In genomic region chr6:71181565-71181964, GRCh38 we compare ENCODE assay signal across 12 cellular contexts.
A peak's percentile ranks its signal among the peaks of the same experiment; 100 is the strongest.
DNase-seq lines count a peak whose midpoint lies in the region; FAIRE-seq and TF ChIP-seq lines count a peak whose summit lies in the region.
"Had no signal": no experiment of that assay in that cellular context is flagged by ENCODE, and none has a peak within 500 bp of the region (broad histone marks: within the 10 kb centered on the region; RNA-seq: fewer than 3 reads in every experiment).

No MANE protein-coding gene starts in this region.

- 7% methylated on average over 1 of the region's 1 CpG for WGBS in mammary epithelial cell (ENCODE audit: low coverage, missing lambda C conversion rate)

- no peak overlapping the region for H3K4me3 ChIP-seq in mammary epithelial cell (replicated peaks in 1 of 3; ENCODE audit: insufficient read depth in 1 of 3, low read depth in 2 of 3, low read length in 3 of 3)
- H3K4me3 ChIP-seq: ascending aorta, SK-N-MC, tibial artery had no signal

- H3K36me3 ChIP-seq in mammary epithelial cell (ENCODE audit: insufficient read depth, low read length): no peaks in the 10 kb centered on the region
- H3K36me3 ChIP-seq: ascending aorta, tibial artery had no signal

- in situ Hi-C loops in mammary epithelial cell (cut with MboI; ENCODE audit: low sequenced_read_pairs in 2 of 2): loop anchor here (10.0 to 25.0 kb wide), 2 partner anchors 163 to 331 kb away; no protein-coding TSS in a partner anchor

- CTCF ChIA-PET in mammary epithelial cell (lab: Charles Lee; ENCODE audit: low non-redundant PET): no interaction called here

- peak; percentile 90 for DNase-seq in AG20443 (ENCODE audit: low spot score)
- peak; percentile 59 for DNase-seq in HTR-8/SVneo (ENCODE audit: insufficient read length, low spot score)
- DNase-seq in mammary epithelial cell: peak; percentile 81
- DNase-seq in kidney glomerular epithelial cell (lab: John Stamatoyannopoulos, UW): peak; percentile 92
- no peak for DNase-seq in NCI-H524 (lab: John Stamatoyannopoulos, UW)
- no peak for DNase-seq in T-helper 9 cell
- DNase-seq in SIG-M5 (lab: John Stamatoyannopoulos, UW): no peak
- DNase-seq in head of caudate nucleus: no peak
- DNase-seq: NCI-H2029, tibial artery had no signal

- H2AFZ ChIP-seq in mammary epithelial cell (ENCODE audit: low read depth, low read length): peak overlapping the region; percentile 55

- H3K27me3 ChIP-seq in mammary epithelial cell (ENCODE audit: insufficient read depth, low read length): no peaks in the 10 kb centered on the region
- H3K27me3 ChIP-seq: ascending aorta, tibial artery had no signal

- peaks cover 15% of the 10 kb centered on the region for H3K4me1 ChIP-seq in mammary epithelial cell (ENCODE audit: insufficient read depth, low read length)
- H3K4me1 ChIP-seq: ascending aorta, tibial artery had no signal

- dilution Hi-C loops in mammary epithelial cell (cut with HindIII; ENCODE audit: low sequenced_read_pairs): no loop called here

- H3K9ac ChIP-seq in mammary epithelial cell (ENCODE audit: insufficient read depth, low read length): no peak overlapping the region

- BruUV-seq in mammary epithelial cell (replicated peaks; lab: Mats Ljungman, UMichigan): no TSS peak

- no peaks in the 10 kb centered on the region for H3K9me3 ChIP-seq in mammary epithelial cell (replicated peaks; ENCODE audit: insufficient read depth, low read length)
- H3K9me3 ChIP-seq: ascending aorta, tibial artery had no signal

- intact Hi-C loops in mammary epithelial cell (cut with micrococcal nuclease): loop anchor here (5.0 kb wide), 1 partner anchor 44 kb away; no protein-coding TSS in a partner anchor
- intact Hi-C loops in head of caudate nucleus (cut with DNase I): no loop called here

- H3K79me2 ChIP-seq in mammary epithelial cell (ENCODE audit: insufficient read depth, low read length): no peaks in the 10 kb centered on the region

- peak overlapping the region; percentile 4 for H3K27ac ChIP-seq in mammary epithelial cell (ENCODE audit: insufficient read depth, low read depth, low read length)
- H3K27ac ChIP-seq: ascending aorta, SK-N-MC, tibial artery had no signal

- FAIRE-seq in HTR-8/SVneo (lab: Jason Lieb, UNC): peak; percentile 95

- no peak for TF ChIP-seq CTCF in mammary epithelial cell (conservative IDR thresholded peaks at IDR 0.05 in 1 of 2, IDR thresholded peaks at IDR 0.05 in 1 of 2; ENCODE audit: extremely low read depth in 1 of 2, insufficient read depth in 1 of 2, low read depth in 1 of 2, low read length in 2 of 2)

- H4K20me1 ChIP-seq in mammary epithelial cell (ENCODE audit: insufficient read depth, low read length): no peaks in the 10 kb centered on the region

- no peak overlapping the region for H3K4me2 ChIP-seq in mammary epithelial cell (ENCODE audit: insufficient read depth, low read depth, low read length)

Comparison
In these comparisons a context has a peak if more than half of its experiments do, and no peak if none do; other contexts are left out.
1. DNase-seq: peak in AG20443 (single experiment), HTR-8/SVneo (single experiment), mammary epithelial cell (single experiment) and kidney glomerular epithelial cell (single experiment); none in NCI-H524 (0 of 2), T-helper 9 cell (single experiment), SIG-M5 (single experiment) and head of caudate nucleus (0 of 42).